1 cellular context compared by ENCODE assay signal in the genomic region with DNA sequence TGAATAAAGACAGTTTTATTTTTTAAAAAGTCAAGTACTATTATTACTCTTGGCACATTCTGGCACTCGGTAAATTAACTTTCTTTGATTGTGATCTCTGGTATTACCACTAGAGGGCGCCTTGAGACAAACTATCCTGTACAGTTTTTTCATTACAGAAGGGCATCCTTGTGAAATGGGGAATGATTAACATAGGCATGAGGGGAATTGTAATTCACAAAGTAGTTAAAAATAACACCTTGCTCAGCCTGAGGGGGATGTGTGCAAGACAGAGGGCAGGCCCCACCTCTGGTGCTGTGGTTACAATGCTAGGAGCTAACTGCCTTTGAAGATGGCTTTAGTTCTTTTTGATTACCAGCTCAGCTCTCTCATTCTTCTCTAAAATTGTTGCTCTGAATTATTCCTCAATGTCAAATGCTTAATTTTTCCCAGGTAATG.
TF ChIP-seq lines count a peak whose summit lies in the region.

No MANE protein-coding gene starts in this region.

TF ChIP-seq in HCT116, 20 proteins besides CTCF, POLR2A, EP300 and RAD21 (continued from another document):
- TF ChIP-seq, protein P1, sequence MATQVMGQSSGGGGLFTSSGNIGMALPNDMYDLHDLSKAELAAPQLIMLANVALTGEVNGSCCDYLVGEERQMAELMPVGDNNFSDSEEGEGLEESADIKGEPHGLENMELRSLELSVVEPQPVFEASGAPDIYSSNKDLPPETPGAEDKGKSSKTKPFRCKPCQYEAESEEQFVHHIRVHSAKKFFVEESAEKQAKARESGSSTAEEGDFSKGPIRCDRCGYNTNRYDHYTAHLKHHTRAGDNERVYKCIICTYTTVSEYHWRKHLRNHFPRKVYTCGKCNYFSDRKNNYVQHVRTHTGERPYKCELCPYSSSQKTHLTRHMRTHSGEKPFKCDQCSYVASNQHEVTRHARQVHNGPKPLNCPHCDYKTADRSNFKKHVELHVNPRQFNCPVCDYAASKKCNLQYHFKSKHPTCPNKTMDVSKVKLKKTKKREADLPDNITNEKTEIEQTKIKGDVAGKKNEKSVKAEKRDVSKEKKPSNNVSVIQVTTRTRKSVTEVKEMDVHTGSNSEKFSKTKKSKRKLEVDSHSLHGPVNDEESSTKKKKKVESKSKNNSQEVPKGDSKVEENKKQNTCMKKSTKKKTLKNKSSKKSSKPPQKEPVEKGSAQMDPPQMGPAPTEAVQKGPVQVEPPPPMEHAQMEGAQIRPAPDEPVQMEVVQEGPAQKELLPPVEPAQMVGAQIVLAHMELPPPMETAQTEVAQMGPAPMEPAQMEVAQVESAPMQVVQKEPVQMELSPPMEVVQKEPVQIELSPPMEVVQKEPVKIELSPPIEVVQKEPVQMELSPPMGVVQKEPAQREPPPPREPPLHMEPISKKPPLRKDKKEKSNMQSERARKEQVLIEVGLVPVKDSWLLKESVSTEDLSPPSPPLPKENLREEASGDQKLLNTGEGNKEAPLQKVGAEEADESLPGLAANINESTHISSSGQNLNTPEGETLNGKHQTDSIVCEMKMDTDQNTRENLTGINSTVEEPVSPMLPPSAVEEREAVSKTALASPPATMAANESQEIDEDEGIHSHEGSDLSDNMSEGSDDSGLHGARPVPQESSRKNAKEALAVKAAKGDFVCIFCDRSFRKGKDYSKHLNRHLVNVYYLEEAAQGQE (IDR thresholded peaks at IDR 0.05; ENCODE audit: low read depth) = no peak
- TF ChIP-seq, protein P2, sequence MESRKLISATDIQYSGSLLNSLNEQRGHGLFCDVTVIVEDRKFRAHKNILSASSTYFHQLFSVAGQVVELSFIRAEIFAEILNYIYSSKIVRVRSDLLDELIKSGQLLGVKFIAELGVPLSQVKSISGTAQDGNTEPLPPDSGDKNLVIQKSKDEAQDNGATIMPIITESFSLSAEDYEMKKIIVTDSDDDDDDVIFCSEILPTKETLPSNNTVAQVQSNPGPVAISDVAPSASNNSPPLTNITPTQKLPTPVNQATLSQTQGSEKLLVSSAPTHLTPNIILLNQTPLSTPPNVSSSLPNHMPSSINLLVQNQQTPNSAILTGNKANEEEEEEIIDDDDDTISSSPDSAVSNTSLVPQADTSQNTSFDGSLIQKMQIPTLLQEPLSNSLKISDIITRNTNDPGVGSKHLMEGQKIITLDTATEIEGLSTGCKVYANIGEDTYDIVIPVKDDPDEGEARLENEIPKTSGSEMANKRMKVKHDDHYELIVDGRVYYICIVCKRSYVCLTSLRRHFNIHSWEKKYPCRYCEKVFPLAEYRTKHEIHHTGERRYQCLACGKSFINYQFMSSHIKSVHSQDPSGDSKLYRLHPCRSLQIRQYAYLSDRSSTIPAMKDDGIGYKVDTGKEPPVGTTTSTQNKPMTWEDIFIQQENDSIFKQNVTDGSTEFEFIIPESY (IDR thresholded peaks at IDR 0.05; ENCODE audit: extremely low read depth, insufficient replicate concordance, low read length) = no peak
- no peak for TF ChIP-seq SP1 (IDR thresholded peaks at IDR 0.05; ENCODE audit: low read depth)
- no peak for TF ChIP-seq SRF (IDR thresholded peaks at IDR 0.05; ENCODE audit: low read depth)
- no peak for TF ChIP-seq EGR1 (IDR thresholded peaks at IDR 0.05; ENCODE audit: low read depth)
